ENCODE assay signal across 1 cellular context in genomic region chr18:731185-731584, GRCh38.
TF ChIP-seq lines count a peak whose summit lies in the region.

No MANE protein-coding gene starts in this region.

TF ChIP-seq in K562, 482 proteins besides CTCF, POLR2A, EP300 and RAD21 (continued from another document and continues in another):
- TF ChIP-seq E2F4 (CRISPR knock-in tag; IDR thresholded peaks at IDR 0.05; ENCODE audit: low read depth) (no peak), FOS (IDR thresholded peaks at IDR 0.05; ENCODE audit: extremely low read depth, insufficient read length) (no peak), NFE2L1 (tag; IDR thresholded peaks at IDR 0.05; ENCODE audit: borderline replicate concordance, low read depth) (no peak), ZNF79 (CRISPR knock-in tag; IDR thresholded peaks at IDR 0.05; ENCODE audit: low read depth) (no peak), TRIM24 (IDR thresholded peaks at IDR 0.05) (peak; percentile 46 to 79; a peak in 3 of 4 replicates), SMARCC2 (IDR thresholded peaks at IDR 0.05; ENCODE audit: low read depth) (peak; percentile 52; the same call in 1 of the 2 replicates), ZBED1 (IDR thresholded peaks at IDR 0.05) (0 out of 2 replicates have a peak, but pooled peaks have one; percentile 45), ZNF586 (CRISPR knock-in tag; conservative IDR thresholded peaks at IDR 0.05) (no peak), NKRF (IDR thresholded peaks at IDR 0.05; ENCODE audit: borderline replicate concordance) (no peak), GTF2E2 (tag; IDR thresholded peaks at IDR 0.05) (no peak), ARID1B (IDR thresholded peaks at IDR 0.05) (peak; percentile 90), TAL1 (IDR thresholded peaks at IDR 0.05) (peak; percentile 79), HDAC8 (tag; IDR thresholded peaks at IDR 0.05) (no peak), BDP1 (IDR thresholded peaks at IDR 0.05; ENCODE audit: insufficient read depth, insufficient read length) (no peak), GATA2 (CRISPR knock-in tag; IDR thresholded peaks at IDR 0.05) (0 out of 2 replicates have a peak, but pooled peaks have one; percentile 65), HNRNPK (IDR thresholded peaks at IDR 0.05; ENCODE audit: low read depth, low read length, poor library complexity, severe bottlenecking) (no peak), KLF1 (tag; IDR thresholded peaks at IDR 0.05) (no peak), CBFA2T3 (IDR thresholded peaks at IDR 0.05) (peak; percentile 91), ATF3 (IDR thresholded peaks at IDR 0.05) (peak; percentile 60), ATF3 (CRISPR knock-in tag; conservative IDR thresholded peaks at IDR 0.05) (no peak), DPF2 (IDR thresholded peaks at IDR 0.05) (peak; percentile 80), NFIC (IDR thresholded peaks at IDR 0.05) (peak; percentile 52; the same call in 1 of the 2 replicates), KLF16 (IDR thresholded peaks at IDR 0.05) (peak; percentile 32; the same call in 1 of the 2 replicates), NR2F6 (CRISPR knock-in tag; IDR thresholded peaks at IDR 0.05) (no peak), SMARCE1 (IDR thresholded peaks at IDR 0.05) (peak; percentile 66), NFYB (IDR thresholded peaks at IDR 0.05; ENCODE audit: extremely low read depth, insufficient read length) (no peak), STAT5A (IDR thresholded peaks at IDR 0.05; ENCODE audit: borderline replicate concordance, low read length) (peak; percentile 42; the same call in 1 of the 2 replicates), ZNF316 (IDR thresholded peaks at IDR 0.05) (peak; percentile 33), MTA2 (IDR thresholded peaks at IDR 0.05; ENCODE audit: low read depth) (peak; percentile 65), BCOR (IDR thresholded peaks at IDR 0.05) (no peak), DMBX1 (CRISPR knock-in tag; IDR thresholded peaks at IDR 0.05; ENCODE audit: borderline replicate concordance) (no peak), RFX7 (CRISPR knock-in tag; IDR thresholded peaks at IDR 0.05) (no peak), ZBTB5 (IDR thresholded peaks at IDR 0.05) (no peak), MXI1 (IDR thresholded peaks at IDR 0.05; ENCODE audit: low read depth, low read length) (no peak), ZBTB11 (CRISPR knock-in tag; IDR thresholded peaks at IDR 0.05) (0 out of 6 replicates have a peak, but pooled peaks of 1 of the 3 experiments have one; percentile 54), WHSC1 (IDR thresholded peaks at IDR 0.05; ENCODE audit: low read length) (no peak), TCF3 (CRISPR knock-in tag; IDR thresholded peaks at IDR 0.05) (peak; percentile 86), MEIS2 (IDR thresholded peaks at IDR 0.05; ENCODE audit: partially characterized antibody) (peak; percentile 10), SMARCA4 (IDR thresholded peaks at IDR 0.05) (peak; percentile 81), ARNT (IDR thresholded peaks at IDR 0.05) (peak; percentile 42 to 45; a peak in 1 of 4 replicates), HDAC1 (IDR thresholded peaks at IDR 0.05) (0 out of 4 replicates have a peak, but pooled peaks of 1 of the 2 experiments have one; percentile 36), POLR2H (tag; IDR thresholded peaks at IDR 0.05; ENCODE audit: low read depth) (no peak), TEAD1 (CRISPR knock-in tag; IDR thresholded peaks at IDR 0.05) (no peak), CHAMP1 (IDR thresholded peaks at IDR 0.05) (no peak), ATF4 (CRISPR knock-in tag; IDR thresholded peaks at IDR 0.05) (no peak), ZBTB7A (IDR thresholded peaks at IDR 0.05; ENCODE audit: borderline replicate concordance, control insufficient read depth, low read depth, low read length) (no peak), GATAD2B (IDR thresholded peaks at IDR 0.05; ENCODE audit: borderline replicate concordance) (peak; percentile 79), SMARCB1 (IDR thresholded peaks at IDR 0.05; ENCODE audit: insufficient read length, low read depth) (no peak), NCOR1 (IDR thresholded peaks at IDR 0.05) (peak; percentile 80), HDAC6 (IDR thresholded peaks at IDR 0.05; ENCODE audit: low read depth, low read length) (no peak), EHMT2 (IDR thresholded peaks at IDR 0.05) (0 out of 2 replicates have a peak, but pooled peaks have one; percentile 2), RBM25 (IDR thresholded peaks at IDR 0.05; ENCODE audit: low read depth, low read length, severe bottlenecking) (no peak), FOXM1 (IDR thresholded peaks at IDR 0.05; ENCODE audit: low read depth) (0 out of 2 replicates have a peak, but pooled peaks have one; percentile 34), FOXM1 (CRISPR knock-in tag; IDR thresholded peaks at IDR 0.05; ENCODE audit: low read depth) (no peak), ZC3H4 (CRISPR knock-in tag; IDR thresholded peaks at IDR 0.05; ENCODE audit: borderline replicate concordance) (no peak), AFF1 (IDR thresholded peaks at IDR 0.05; ENCODE audit: low read depth in 1 of 2, partially characterized antibody in 2 of 2) (no peak), JUND (IDR thresholded peaks at IDR 0.05; ENCODE audit: borderline replicate concordance, low read depth, low read length) (peak; percentile 64; the same call in 1 of the 2 replicates), JUND (tag; IDR thresholded peaks at IDR 0.05; ENCODE audit: borderline replicate concordance, low read depth, low read length) (peak; percentile 71; the same call in 2 of the 3 replicates)
